21 cellular contexts compared by ENCODE assay signal in genomic region chr11:104422320-104422944, GRCh38.
"Had no signal": no experiment of that assay in that cellular context is flagged by ENCODE, and none has a peak within 500 bp of the region (broad histone marks: within the 10 kb centered on the region; RNA-seq: fewer than 3 reads in every experiment).

No MANE protein-coding gene starts in this region.

- ATAC-seq: esophagus mucosa; gastrocnemius medialis; naive thymus-derived CD8-positive, alpha-beta T cell; pancreas; right lobe of liver; stimulated activated naive B cell treated with anti-CD40 and anti-IgM and Interleukin-4, amounts not matched to agents 10 μg/mL and 1 μg/mL and 100 μg/mL, for 72 hours had no signal

- H3K4me2 ChIP-seq: smooth muscle cell had no signal

- H3K9me3 ChIP-seq: colonic mucosa, gastrocnemius medialis, pancreas, right lobe of liver, thyroid gland had no signal

- H3K9me3 Mint-ChIP-seq: dendritic cell treated with granulocyte-macrophage colony-stimulating factor and Interleukin-4, amounts not matched to agents 40 ng/mL and 50 ng/mL, for 4 days; naive thymus-derived CD8-positive, alpha-beta T cell; stimulated activated naive B cell treated with anti-CD40 and anti-IgM and Interleukin-4, amounts not matched to agents 10 μg/mL and 1 μg/mL and 100 μg/mL, for 72 hours; type B pancreatic cell had no signal

- H3K36me3 ChIP-seq: colonic mucosa, gastrocnemius medialis, pancreas, right lobe of liver, stomach, thyroid gland had no signal

- H3K36me3 Mint-ChIP-seq: naive thymus-derived CD8-positive, alpha-beta T cell; stimulated activated naive B cell treated with anti-CD40 and anti-IgM and Interleukin-4, amounts not matched to agents 10 μg/mL and 1 μg/mL and 100 μg/mL, for 72 hours had no signal

- H3K4me1 Mint-ChIP-seq: endodermal cell; naive thymus-derived CD8-positive, alpha-beta T cell; nephron progenitor cell; stimulated activated naive B cell treated with anti-CD40 and anti-IgM and Interleukin-4, amounts not matched to agents 10 μg/mL and 1 μg/mL and 100 μg/mL, for 72 hours had no signal

- H3K4me1 ChIP-seq: colonic mucosa, gastrocnemius medialis, pancreas, right lobe of liver, stomach, thyroid gland had no signal

- DNase-seq: central memory CD4-positive, alpha-beta T cell; colonic mucosa; effector CD8-positive, alpha-beta T cell; endodermal cell; foreskin fibroblast; gastrocnemius medialis; naive thymus-derived CD8-positive, alpha-beta T cell; nephron progenitor cell; stimulated activated CD4-positive, alpha-beta T cell treated with anti-CD3 and anti-CD28 coated beads, Interleukin-2, amount 100 ng/mL, for 24 hours; stimulated activated CD4-positive, alpha-beta T cell treated with anti-CD3 and anti-CD28 coated beads, Interleukin-4, amount 100 ng/mL, for 24 hours; stimulated activated naive B cell treated with anti-CD40 and anti-IgM and Interleukin-4, amounts not matched to agents 10 μg/mL and 1 μg/mL and 100 μg/mL, for 72 hours; stomach; thyroid gland had no signal

- H3K4me3 ChIP-seq: colonic mucosa, gastrocnemius medialis, pancreas, right lobe of liver, smooth muscle cell, stomach, thyroid gland had no signal

- H3K4me3 Mint-ChIP-seq: dendritic cell treated with granulocyte-macrophage colony-stimulating factor and Interleukin-4, amounts not matched to agents 40 ng/mL and 50 ng/mL, for 4 days; endodermal cell; naive thymus-derived CD8-positive, alpha-beta T cell; nephron progenitor cell; stimulated activated naive B cell treated with anti-CD40 and anti-IgM and Interleukin-4, amounts not matched to agents 10 μg/mL and 1 μg/mL and 100 μg/mL, for 72 hours; type B pancreatic cell had no signal

- H3K27me3 Mint-ChIP-seq: dendritic cell treated with granulocyte-macrophage colony-stimulating factor and Interleukin-4, amounts not matched to agents 40 ng/mL and 50 ng/mL, for 4 days; progenitor cell of endocrine pancreas; stimulated activated naive B cell treated with anti-CD40 and anti-IgM and Interleukin-4, amounts not matched to agents 10 μg/mL and 1 μg/mL and 100 μg/mL, for 72 hours; type B pancreatic cell had no signal

- H3K27ac ChIP-seq: colonic mucosa, epithelial cell of prostate, gastrocnemius medialis, pancreas, right lobe of liver, stomach, thyroid gland had no signal

- H3K27me3 ChIP-seq: colonic mucosa, gastrocnemius medialis, pancreas, right lobe of liver, stomach, thyroid gland had no signal

- H3K27ac Mint-ChIP-seq: dendritic cell treated with granulocyte-macrophage colony-stimulating factor and Interleukin-4, amounts not matched to agents 40 ng/mL and 50 ng/mL, for 4 days; endodermal cell; naive thymus-derived CD8-positive, alpha-beta T cell; nephron progenitor cell; progenitor cell of endocrine pancreas; stimulated activated naive B cell treated with anti-CD40 and anti-IgM and Interleukin-4, amounts not matched to agents 10 μg/mL and 1 μg/mL and 100 μg/mL, for 72 hours; type B pancreatic cell had no signal
